Comparison of ENCODE assay signal across 9 cellular contexts in genomic region chr16:31351937-31352315, GRCh38. TPM values are rescaled to one million over a fixed set of nuclear protein-coding genes. Genes with fewer than 3 reads are reported as not detected.
DNase-seq lines count a peak whose midpoint lies in the region; ATAC-seq and TF ChIP-seq lines count a peak whose summit lies in the region.
"Had no signal": no experiment of that assay in that cellular context is flagged by ENCODE, and none has a peak within 500 bp of the region (broad histone marks: within the 10 kb centered on the region; RNA-seq: fewer than 3 reads in every experiment).

No MANE protein-coding gene starts in this region.

- H3K4me1 Mint-ChIP-seq in Caco-2 (ENCODE audit: low read depth, unreplicated experiment), result no peaks in the 10 kb centered on the region

- peak; percentile 53 for DNase-seq in Right ventricle myocardium superior
- DNase-seq in left ventricle myocardium inferior, result no peak
- DNase-seq in activated CD4-positive, CD25-positive, alpha-beta regulatory T cell treated with anti-CD3 and anti-CD28 coated beads, Interleukin-2, amount 50 U/mL, for 72 hours, result peak; percentile 23
- DNase-seq in lower lobe of right lung, result peak; percentile 72
- DNase-seq in transverse colon, result no peak
- DNase-seq in DMS53 treated with DMSO at 0.1 percent for 48 hours (lab: John Stamatoyannopoulos, UW; ENCODE audit: unreplicated experiment), result no peak
- DNase-seq in AG08396 (ENCODE audit: low spot score), result no peak
- no peak for DNase-seq in Caco-2

- H3K9me3 ChIP-seq in left ventricle myocardium inferior (replicated peaks) (no peaks in the 10 kb centered on the region), lower lobe of right lung (no peaks in the 10 kb centered on the region), transverse colon (no peaks in the 10 kb centered on the region), Caco-2 (no peaks in the 10 kb centered on the region)

- ATAC-seq in Right ventricle myocardium superior (ENCODE audit: poor library complexity) (peak; percentile 47), lower lobe of right lung (peak; percentile 49)

- H3K4me3 ChIP-seq in left ventricle myocardium inferior (no peak overlapping the region), lower lobe of right lung (peak overlapping the region; percentile 14), transverse colon (no peak overlapping the region), Caco-2 (ENCODE audit: low read depth, low read length) (no peak overlapping the region)

- CTCF ChIA-PET in Caco-2 (lab: Charles Lee), result no interaction called here

- H3K27me3 Mint-ChIP-seq in Caco-2 (ENCODE audit: insufficient read depth, unreplicated experiment), result peaks cover 6% of the 10 kb centered on the region

- intact Hi-C loops in Right ventricle myocardium superior (cut with DNase I) (no loop called here), left ventricle myocardium inferior (cut with micrococcal nuclease) (no loop called here), lower lobe of right lung (cut with DNase I) (no loop called here), transverse colon (cut with DNase I; ENCODE audit: low total_unique reads) (no loop called here), Caco-2 (cut with micrococcal nuclease; ENCODE audit: unreplicated experiment) (no loop called here)

- peaks cover 2% of the 10 kb centered on the region for H3K4me1 ChIP-seq in left ventricle myocardium inferior
- H3K4me1 ChIP-seq in lower lobe of right lung, result peaks cover 41% of the 10 kb centered on the region
- peaks cover 0 to 3% (median 0%) of the 10 kb centered on the region in 4 donors for H3K4me1 ChIP-seq in transverse colon
- no peaks in the 10 kb centered on the region for H3K4me1 ChIP-seq in Caco-2

- TF ChIP-seq EP300 in transverse colon (IDR thresholded peaks at IDR 0.05; ENCODE audit: low read depth), result no peak

- H3K9me3 Mint-ChIP-seq in Caco-2 (ENCODE audit: unreplicated experiment), result no peaks in the 10 kb centered on the region

- no peak overlapping the region for H3K27ac Mint-ChIP-seq in Caco-2 (ENCODE audit: unreplicated experiment)

- POLR2A ChIA-PET in Caco-2 (lab: Charles Lee), result no interaction called here

- H3K27ac ChIP-seq in left ventricle myocardium inferior (replicated peaks) (no peak overlapping the region), lower lobe of right lung (peak overlapping the region; percentile 77), transverse colon (peak overlapping the region in 3 of 4 donors; percentile 17 to 60 (median 29))

- H3K27me3 ChIP-seq in left ventricle myocardium inferior (ENCODE audit: low read depth) (peaks cover 25% of the 10 kb centered on the region), lower lobe of right lung (ENCODE audit: low read depth) (no peaks in the 10 kb centered on the region), transverse colon (no peaks in the 10 kb centered on the region), Caco-2 (replicated peaks; ENCODE audit: control insufficient read depth, insufficient read depth, low read length) (no peaks in the 10 kb centered on the region)

- no peak for TF ChIP-seq CTCF in left ventricle myocardium inferior (IDR thresholded peaks at IDR 0.05; ENCODE audit: borderline replicate concordance)
- TF ChIP-seq CTCF in lower lobe of right lung (IDR thresholded peaks at IDR 0.05), result no peak
- TF ChIP-seq CTCF in transverse colon (IDR thresholded peaks at IDR 0.05), result no peak
- no peak for TF ChIP-seq CTCF in Caco-2 (IDR thresholded peaks at IDR 0.05; ENCODE audit: insufficient read depth in 1 of 2, low read depth in 1 of 2, low read length in 1 of 2, severe bottlenecking in 1 of 2, unreplicated experiment in 1 of 2)

- H3K36me3 ChIP-seq in left ventricle myocardium inferior (no peaks in the 10 kb centered on the region), lower lobe of right lung (no peaks in the 10 kb centered on the region), transverse colon (no peaks in the 10 kb centered on the region), Caco-2 (ENCODE audit: control insufficient read depth, insufficient read depth, low read length) (no peaks in the 10 kb centered on the region)

- in situ Hi-C loops in transverse colon (cut with MboI; ENCODE audit: low pct_ligation_motif_present in 1 of 4, low pct_unique_long_range_greater_than_20kb in 1 of 4, low sequenced_read_pairs in 3 of 4), result no loop called here

- peaks cover 4% of the 10 kb centered on the region for H3K36me3 Mint-ChIP-seq in Caco-2 (ENCODE audit: insufficient read depth, unreplicated experiment)

- BruUV-seq in Caco-2 (replicated peaks; lab: Mats Ljungman, UMichigan), result no TSS peak

- no peak overlapping the region for H3K4me3 Mint-ChIP-seq in Caco-2 (ENCODE audit: unreplicated experiment)

- TF ChIP-seq POLR2A in transverse colon (IDR thresholded peaks at IDR 0.05), result no peak

- 47% methylated on average over 6 of the region's 6 CpGs; no CpG with 5 or more reads in 1 of the 2 donors for WGBS in transverse colon (ENCODE audit: low coverage in 1 of 2), 2 donors

RNA-seq across cellular contexts. Expression of gene ITGAX, which starts 3.0 kb away (rescaled TPM):
- total RNA-seq in Right ventricle myocardium superior, result 1.2 TPM
- total RNA-seq in left ventricle myocardium inferior, result 1.4 TPM
- 188 TPM for total RNA-seq in lower lobe of right lung
- total RNA-seq in transverse colon, result 1 to 10 TPM in 3 of 4 donors, not detected in 1; 1.2 to 3.8 (median 3.7) TPM
- total RNA-seq in Caco-2 (2022), result not detected in 2 replicates
- total RNA-seq: NCI-H460 had no signal

RNA-seq across cellular contexts. Expression of gene ITGAD, which starts 41.2 kb away (rescaled TPM):
- not detected for total RNA-seq in Right ventricle myocardium superior
- total RNA-seq in left ventricle myocardium inferior, result not detected
- total RNA-seq in lower lobe of right lung, result 0.62 TPM
- under 1 TPM in 1 of 4 donors, not detected in 3; 0.75 TPM for total RNA-seq in transverse colon
- total RNA-seq in Caco-2 (2022), result not detected in 2 replicates
- total RNA-seq: NCI-H460 had no signal

Comparison
In these comparisons a context has a peak if more than half of its experiments do, and no peak if none do; other contexts are left out.
1. DNase-seq: peak in Right ventricle myocardium superior (single experiment), activated CD4-positive, CD25-positive, alpha-beta regulatory T cell treated with anti-CD3 and anti-CD28 coated beads, Interleukin-2, amount 50 U/mL, for 72 hours (single experiment) and lower lobe of right lung (single experiment); none in left ventricle myocardium inferior (single experiment), transverse colon (single experiment), DMS53 treated with DMSO at 0.1 percent for 48 hours (single experiment), AG08396 (single experiment) and Caco-2 (0 of 2).
2. RNA of gene ITGAX, which starts 3.0 kb away (total RNA-seq): 188 TPM in lower lobe of right lung (single experiment); 1.2 to 3.8 TPM in transverse colon, 1.4 TPM in left ventricle myocardium inferior (single experiment), 1.2 TPM in Right ventricle myocardium superior (single experiment) and not detected in Caco-2; every median in the first group is over 10 times any median in the second.